In genomic region chr4:89247951-89248350, GRCh38 we compare ENCODE assay signal across 20 cellular contexts. TPM values are rescaled to one million over a fixed set of nuclear protein-coding genes. Genes with fewer than 3 reads are reported as not detected.
DNase-seq lines count a peak whose midpoint lies in the region; ATAC-seq and TF ChIP-seq lines count a peak whose summit lies in the region.
"Had no signal": no experiment of that assay in that cellular context is flagged by ENCODE, and none has a peak within 500 bp of the region (broad histone marks: within the 10 kb centered on the region; RNA-seq: fewer than 3 reads in every experiment).

No MANE protein-coding gene starts in this region.

- DNase-seq in activated CD4-positive, alpha-beta T cell treated with anti-CD3 and anti-CD28 coated beads, Interleukin-2, amount 10 ng/mL, durations not matched to agents 24 days and 14 days = peak; percentile 52
- DNase-seq in activated CD4-positive, alpha-beta T cell treated with anti-CD3 and anti-CD28 coated beads, Interleukin-2, amount 50 U/mL, for 1 hour = no peak
- DNase-seq in T-cell = no peak
- peak; percentile 23 for DNase-seq in cerebellum (ENCODE audit: low spot score)
- no peak for DNase-seq in progenitor cell of endocrine pancreas (ENCODE audit: low spot score, unreplicated experiment)
- DNase-seq in activated T-cell treated with anti-CD3 and anti-CD28 coated beads, Interleukin-2, amount 50 U/mL, for 24 hours = no peak
- DNase-seq in mesenteric fat pad (ENCODE audit: low spot score) = no peak
- no peak for DNase-seq in HEK293T (ENCODE audit: extremely low spot score)
- DNase-seq: ACHN, AML-193, Calu3, DND-41, GDM1, GM23248, NCI-H1436 treated with DMSO at 0.1 percent for 48 hours, PC-3, SJCRH30 had no signal

- POLR2A ChIA-PET in T-cell (lab: Charles Lee) = interaction anchor here (0.6 to 0.8 kb wide), 3 partner anchors 42 to 164 kb away, joined by 3 read pairs; no protein-coding TSS in a partner anchor
- POLR2A ChIA-PET in HEK293T (lab: Yijun Ruan, JAX) = no interaction called here

- H3K27me3 Mint-ChIP-seq in activated CD4-positive, alpha-beta T cell treated with anti-CD3 and anti-CD28 coated beads, Interleukin-2, amount 10 ng/mL, durations not matched to agents 24 days and 14 days = no peaks in the 10 kb centered on the region
- H3K27me3 Mint-ChIP-seq in T-cell = no peaks in the 10 kb centered on the region
- no peaks in the 10 kb centered on the region for H3K27me3 Mint-ChIP-seq in progenitor cell of endocrine pancreas
- H3K27me3 Mint-ChIP-seq in activated T-cell treated with anti-CD3 and anti-CD28 coated beads, Interleukin-2, amount 50 U/mL, for 24 hours = no peaks in the 10 kb centered on the region

- no peak for TF ChIP-seq CTCF in progenitor cell of endocrine pancreas (IDR thresholded peaks at IDR 0.05; ENCODE audit: unreplicated experiment)

- H3K36me3 Mint-ChIP-seq in activated CD4-positive, alpha-beta T cell treated with anti-CD3 and anti-CD28 coated beads, Interleukin-2, amount 10 ng/mL, durations not matched to agents 24 days and 14 days (ENCODE audit: low read depth) = peaks cover 56% of the 10 kb centered on the region
- peaks cover 33% of the 10 kb centered on the region for H3K36me3 Mint-ChIP-seq in T-cell
- H3K36me3 Mint-ChIP-seq in progenitor cell of endocrine pancreas (ENCODE audit: insufficient read depth) = peaks cover 16% of the 10 kb centered on the region
- H3K36me3 Mint-ChIP-seq in activated T-cell treated with anti-CD3 and anti-CD28 coated beads, Interleukin-2, amount 50 U/mL, for 24 hours (ENCODE audit: low read depth) = peaks cover 48% of the 10 kb centered on the region

- H3K9me3 Mint-ChIP-seq in activated CD4-positive, alpha-beta T cell treated with anti-CD3 and anti-CD28 coated beads, Interleukin-2, amount 10 ng/mL, durations not matched to agents 24 days and 14 days = no peaks in the 10 kb centered on the region
- H3K9me3 Mint-ChIP-seq in T-cell (no peaks in the 10 kb centered on the region), progenitor cell of endocrine pancreas (ENCODE audit: low read depth) (no peaks in the 10 kb centered on the region)
- no peaks in the 10 kb centered on the region for H3K9me3 Mint-ChIP-seq in activated T-cell treated with anti-CD3 and anti-CD28 coated beads, Interleukin-2, amount 50 U/mL, for 24 hours
- H3K9me3 Mint-ChIP-seq: CD14-positive monocyte had no signal

- peaks cover 56% of the 10 kb centered on the region for H3K4me1 Mint-ChIP-seq in activated CD4-positive, alpha-beta T cell treated with anti-CD3 and anti-CD28 coated beads, Interleukin-2, amount 10 ng/mL, durations not matched to agents 24 days and 14 days
- H3K4me1 Mint-ChIP-seq in T-cell (peaks cover 59 to 75% (median 67%) of the 10 kb centered on the region in 3 donors), progenitor cell of endocrine pancreas (ENCODE audit: low read depth) (peaks cover 51% of the 10 kb centered on the region)
- peaks cover 60% of the 10 kb centered on the region for H3K4me1 Mint-ChIP-seq in activated T-cell treated with anti-CD3 and anti-CD28 coated beads, Interleukin-2, amount 50 U/mL, for 24 hours (ENCODE audit: low read depth)

- no peak for ATAC-seq in T-cell (replicated peaks in 1 of 4)
- ATAC-seq: GM12878, HCT116, PC-3 had no signal

- intact Hi-C loops in activated CD4-positive, alpha-beta T cell treated with anti-CD3 and anti-CD28 coated beads, Interleukin-2, amount 10 ng/mL, durations not matched to agents 24 days and 14 days (cut with micrococcal nuclease) = no loop called here

- H3K4me3 Mint-ChIP-seq in activated CD4-positive, alpha-beta T cell treated with anti-CD3 and anti-CD28 coated beads, Interleukin-2, amount 10 ng/mL, durations not matched to agents 24 days and 14 days = no peak overlapping the region
- H3K4me3 Mint-ChIP-seq in T-cell (peak overlapping the region in 1 of 3 donors; percentile 7), progenitor cell of endocrine pancreas (ENCODE audit: low read depth) (no peak overlapping the region)
- no peak overlapping the region for H3K4me3 Mint-ChIP-seq in activated T-cell treated with anti-CD3 and anti-CD28 coated beads, Interleukin-2, amount 50 U/mL, for 24 hours
- H3K4me3 Mint-ChIP-seq: CD14-positive monocyte had no signal

- H3K27ac Mint-ChIP-seq in activated CD4-positive, alpha-beta T cell treated with anti-CD3 and anti-CD28 coated beads, Interleukin-2, amount 10 ng/mL, durations not matched to agents 24 days and 14 days = peak overlapping the region; percentile 62
- H3K27ac Mint-ChIP-seq in T-cell (peak overlapping the region; percentile 16 to 19), progenitor cell of endocrine pancreas (peak overlapping the region; percentile 39)
- no peak overlapping the region for H3K27ac Mint-ChIP-seq in activated T-cell treated with anti-CD3 and anti-CD28 coated beads, Interleukin-2, amount 50 U/mL, for 24 hours

- CTCF ChIA-PET in T-cell (lab: Charles Lee) (interaction anchor here (0.6 to 1.2 kb wide), 4 partner anchors 13 to 32 kb away, joined by 3 to 4 read pairs (median 3); no protein-coding TSS in a partner anchor), HEK293T (lab: Yijun Ruan, JAX) (no interaction called here)

TF ChIP-seq in HEK293T, 16 proteins besides CTCF, POLR2A, EP300 and RAD21:
- no peak for TF ChIP-seq HDGF (IDR thresholded peaks at IDR 0.05; ENCODE audit: borderline replicate concordance)

RNA-seq across cellular contexts. Expression of gene GPRIN3, which starts 59.6 kb away (rescaled TPM):
- 26.2 and 26.8 TPM in 2 replicates for total RNA-seq in activated CD4-positive, alpha-beta T cell treated with anti-CD3 and anti-CD28 coated beads, Interleukin-2, amount 10 ng/mL, durations not matched to agents 24 days and 14 days
- 10 to 100 TPM; 17.4 to 56.1 (median 23.0) TPM for total RNA-seq in T-cell
- 36.8 TPM for total RNA-seq in cerebellum
- total RNA-seq in progenitor cell of endocrine pancreas = 14.8 and 16.0 TPM in 2 replicates
- 6.2 TPM for total RNA-seq in mesenteric fat pad
- total RNA-seq: GM23248, PC-3 had no signal

Comparison
In these comparisons a context has a peak if more than half of its experiments do, and no peak if none do; other contexts are left out.
1. DNase-seq: peak in activated CD4-positive, alpha-beta T cell treated with anti-CD3 and anti-CD28 coated beads, Interleukin-2, amount 10 ng/mL, durations not matched to agents 24 days and 14 days (single experiment) and cerebellum (single experiment); none in activated CD4-positive, alpha-beta T cell treated with anti-CD3 and anti-CD28 coated beads, Interleukin-2, amount 50 U/mL, for 1 hour (single experiment), T-cell (0 of 34), progenitor cell of endocrine pancreas (single experiment), activated T-cell treated with anti-CD3 and anti-CD28 coated beads, Interleukin-2, amount 50 U/mL, for 24 hours (single experiment), mesenteric fat pad (single experiment) and HEK293T (single experiment).